Comparison of ENCODE assay signal across 8 cellular contexts in the genomic region with DNA sequence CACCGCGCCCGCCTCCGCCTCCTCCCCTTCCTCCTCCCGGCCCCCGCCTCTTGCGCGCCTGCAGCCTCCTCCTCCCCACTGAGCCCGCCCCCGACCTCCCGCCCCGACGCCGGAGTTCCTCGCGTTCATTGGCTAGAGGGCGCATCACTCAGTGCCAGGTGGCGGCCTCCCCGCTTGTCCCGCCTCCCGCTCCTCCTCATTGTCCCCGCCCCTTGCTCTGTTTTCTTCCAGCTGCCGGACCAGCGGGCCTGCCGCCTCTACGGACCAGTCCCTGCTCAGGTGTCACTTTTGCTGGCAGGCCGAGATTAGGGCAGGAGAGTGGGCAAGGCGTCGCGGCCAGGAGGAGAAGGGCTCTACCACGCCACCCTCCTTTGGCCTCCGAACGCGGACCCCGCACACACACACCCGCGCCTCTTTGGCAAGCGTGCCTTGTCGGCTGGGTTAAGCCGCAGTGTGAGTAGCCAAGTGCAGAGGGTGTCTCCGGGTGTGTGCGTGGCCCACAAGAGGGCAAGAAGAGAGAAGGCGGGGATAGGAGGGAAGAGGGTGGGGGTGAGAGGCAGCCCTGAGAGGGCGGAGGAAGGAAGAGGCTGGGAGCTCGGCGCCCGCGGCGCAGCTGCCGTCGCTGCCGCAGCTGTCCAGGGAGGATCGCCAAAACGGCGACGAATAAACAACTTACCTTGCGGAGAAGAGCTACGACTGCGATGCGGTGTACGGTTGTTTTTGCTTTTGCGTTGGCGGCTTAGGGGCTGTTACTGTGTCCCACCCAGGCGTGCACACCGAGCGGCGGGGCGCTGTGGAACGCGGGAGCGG. TPM values are rescaled to one million over a fixed set of nuclear protein-coding genes. Genes with fewer than 3 reads are reported as not detected.
DNase-seq lines count a peak whose midpoint lies in the region; ATAC-seq lines count a peak whose summit lies in the region.

No MANE protein-coding gene starts in this region.

- H3K27ac ChIP-seq in mesenchymal stem cell (ENCODE audit: low read length, poor library complexity, severe bottlenecking) = peak overlapping the region; percentile 85

- H2AK5ac ChIP-seq in mesenchymal stem cell (ENCODE audit: low read length, severe bottlenecking) = no peak overlapping the region

- peaks cover 28 to 39% of the 10 kb centered on the region in 2 donors for H3K4me1 Mint-ChIP-seq in effector memory CD8-positive, alpha-beta T cell (ENCODE audit: low read depth in 2 of 2)

- H2BK120ac ChIP-seq in mesenchymal stem cell (ENCODE audit: low read depth, low read length) = peak overlapping the region; percentile 85

- peak; percentile 77 for ATAC-seq in GM21367 (IDR thresholded peaks at IDR 0.05; ENCODE audit: unreplicated experiment)
- ATAC-seq in effector memory CD8-positive, alpha-beta T cell (replicated peaks) = peak; percentile 73

- H3K4me2 ChIP-seq in mesenchymal stem cell (ENCODE audit: low read length, poor library complexity, severe bottlenecking) = peak overlapping the region; percentile 71

- DNase-seq in COLO829 (ENCODE audit: low spot score) (peak; percentile 98), HT1080 (ENCODE audit: low read depth) (peak; percentile 92), mesenchymal stem cell (peak; percentile 97)
- peak; percentile 95 for DNase-seq in NK-92 treated with Interleukin-12 subunit alpha and Interleukin-12 subunit beta, amount 100 ng/mL, for 24 hours (lab: John Stamatoyannopoulos, UW)
- DNase-seq in activated CD8-positive, alpha-beta memory T cell treated with anti-CD3 and anti-CD28 coated beads for 48 hours (ENCODE audit: low read depth in 2 of 3, low spot score in 2 of 3) = peak; percentile 93 to 98 (median 94)
- DNase-seq in effector memory CD8-positive, alpha-beta T cell = peak; percentile 98 to 99 (median 98)
- DNase-seq in stimulated activated CD8-positive, alpha-beta memory T cell treated with anti-CD3 and anti-CD28 coated beads, Interleukin-12 subunit alpha, Interleukin-12 subunit beta, amount 100 ng/mL, for 24 hours (ENCODE audit: extremely low read depth) = peak; percentile 94

- H3K23ac ChIP-seq in mesenchymal stem cell (ENCODE audit: low read length in 2 of 2) = peak overlapping the region in 1 of 2 experiments; percentile 90

- H2AFZ ChIP-seq in mesenchymal stem cell (ENCODE audit: low read depth, low read length) = peak overlapping the region; percentile 87

- peak overlapping the region; percentile 87 to 98 for H3K27ac Mint-ChIP-seq in effector memory CD8-positive, alpha-beta T cell

- no peaks in the 10 kb centered on the region for H3K9me3 ChIP-seq in mesenchymal stem cell (ENCODE audit: control insufficient read depth, low read length)

- H2BK5ac ChIP-seq in mesenchymal stem cell (ENCODE audit: low read depth, low read length, poor library complexity, severe bottlenecking) = peak overlapping the region; percentile 84

- H2BK12ac ChIP-seq in mesenchymal stem cell (ENCODE audit: low read length in 2 of 2) = peak overlapping the region in 1 of 2 experiments; percentile 78

- H3K36me3 Mint-ChIP-seq in effector memory CD8-positive, alpha-beta T cell (ENCODE audit: insufficient read depth) = peaks cover 27% of the 10 kb centered on the region

- no peaks in the 10 kb centered on the region for H3K36me3 ChIP-seq in mesenchymal stem cell (ENCODE audit: control insufficient read depth in 1 of 2, insufficient read depth in 2 of 2, low read depth in 1 of 2, low read length in 2 of 2)

- peak overlapping the region; percentile 94 to 95 for H3K4me3 Mint-ChIP-seq in effector memory CD8-positive, alpha-beta T cell

- H3K9me3 Mint-ChIP-seq in effector memory CD8-positive, alpha-beta T cell = no peaks in the 10 kb centered on the region

- peak overlapping the region; percentile 98 for H3K4me3 ChIP-seq in mesenchymal stem cell (ENCODE audit: insufficient read depth in 1 of 2, low read depth in 1 of 2, low read length in 2 of 2)

- H4K91ac ChIP-seq in mesenchymal stem cell (ENCODE audit: low read length) = peak overlapping the region; percentile 79

- peaks cover 2% of the 10 kb centered on the region for H3K79me1 ChIP-seq in mesenchymal stem cell (replicated peaks; ENCODE audit: low read length, poor library complexity, severe bottlenecking)

- peak overlapping the region in 1 of 2 experiments; percentile 85 for H3K4ac ChIP-seq in mesenchymal stem cell (ENCODE audit: low read depth in 1 of 2, low read length in 2 of 2)

- H2BK15ac ChIP-seq in mesenchymal stem cell (ENCODE audit: low read depth, poor library complexity, severe bottlenecking) = no peak overlapping the region

- H3K14ac ChIP-seq in mesenchymal stem cell (ENCODE audit: low read length in 2 of 2) = peak overlapping the region in 1 of 2 experiments; percentile 98

- H3K18ac ChIP-seq in mesenchymal stem cell (ENCODE audit: low read depth in 1 of 2, low read length in 2 of 2) = peak overlapping the region; percentile 71 to 100

- peak overlapping the region; percentile 70 for H4K8ac ChIP-seq in mesenchymal stem cell (ENCODE audit: low read length)

- WGBS in mesenchymal stem cell = under 1% methylated on average over 61 of the region's 71 CpGs

- H3K9ac ChIP-seq in mesenchymal stem cell (ENCODE audit: low read length) = peak overlapping the region; percentile 94

- no peaks in the 10 kb centered on the region for H3K27me3 Mint-ChIP-seq in effector memory CD8-positive, alpha-beta T cell

- peaks cover 12% of the 10 kb centered on the region for H3K4me1 ChIP-seq in mesenchymal stem cell (ENCODE audit: control insufficient read depth, insufficient read depth, low read depth, low read length)

- no peaks in the 10 kb centered on the region for H3K27me3 ChIP-seq in mesenchymal stem cell (ENCODE audit: control insufficient read depth in 1 of 2, insufficient read depth in 1 of 2, low read length in 2 of 2)

RNA-seq across cellular contexts. Expression of a gene that starts 0.4 kb away (rescaled TPM):
- 37.7 and 39.6 TPM in 2 replicates for total RNA-seq in HT1080 (2014; rRNA removed; shearing (Covaris generic))
- polyA plus RNA-seq in HT1080 (2015; cell fraction: cytosol; rRNA removed) = 30.0 and 37.3 TPM in 2 replicates
- 38.8 and 41.3 TPM in 2 replicates for polyA plus RNA-seq in HT1080 (2015; cell fraction: nucleus; rRNA removed)
- 51.4 TPM for polyA plus RNA-seq in mesenchymal stem cell (2013, experiment 1 of 2)
- 52.2 TPM for polyA plus RNA-seq in mesenchymal stem cell (2013, experiment 2 of 2)

Comparison
In these comparisons a context has a peak if more than half of its experiments do, and no peak if none do; other contexts are left out.
1. Peak in every context shown above with its lines: DNase-seq, ATAC-seq, H3K4me3 ChIP-seq and H3K27ac ChIP-seq.